In the genomic region with DNA sequence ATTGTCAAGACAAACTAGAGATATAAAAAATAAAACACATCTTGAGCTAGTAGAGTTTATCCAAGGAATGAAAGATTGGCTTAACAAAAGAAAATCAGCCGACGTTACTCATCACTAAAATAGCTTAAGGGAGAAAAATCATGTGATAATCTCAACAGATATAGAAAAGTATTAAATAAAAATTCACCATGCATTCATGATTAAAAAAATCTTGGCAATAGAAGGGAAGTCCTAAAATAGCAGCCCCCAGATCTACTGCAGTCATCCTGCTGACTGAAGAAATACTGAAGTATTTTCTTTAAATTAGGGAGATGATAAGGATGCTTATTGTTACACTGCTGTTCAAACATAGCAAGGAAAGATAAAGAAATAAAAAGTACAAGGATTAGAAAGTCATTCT, we compare ENCODE assay signal across 29 cellular contexts. TPM values are rescaled to one million over a fixed set of nuclear protein-coding genes. Genes with fewer than 3 reads are reported as not detected.
"Had no signal": no experiment of that assay in that cellular context is flagged by ENCODE, and none has a peak within 500 bp of the region (broad histone marks: within the 10 kb centered on the region; RNA-seq: fewer than 3 reads in every experiment).

No MANE protein-coding gene starts in this region.

- H3K4me1 ChIP-seq: ascending aorta, breast epithelium, esophagus muscularis mucosa had no signal

- ATAC-seq: activated naive CD4-positive, alpha-beta T cell treated with anti-CD3 and anti-CD28 coated beads, Interleukin-2, amount 50 U/mL, for 72 hours; activated T-cell treated with anti-CD3 and anti-CD28 coated beads, Interleukin-2, amount 50 U/mL, for 72 hours; heart left ventricle had no signal

- DNase-seq: activated CD4-positive, alpha-beta memory T cell treated with anti-CD3 and anti-CD28 coated beads, Interleukin-2, amount 10 ng/mL, durations not matched to agents 7 days and 5 days; activated CD4-positive, alpha-beta T cell treated with anti-CD3 and anti-CD28 coated beads for 1 hour; activated CD4-positive, alpha-beta T cell treated with anti-CD3 and anti-CD28 coated beads for 4 hours; activated CD4-positive, alpha-beta T cell treated with anti-CD3 and anti-CD28 coated beads, Interleukin-2, amount 10 ng/mL, durations not matched to agents 7 days and 5 days; activated CD4-positive, alpha-beta T cell treated with anti-CD3 and anti-CD28 coated beads, Interleukin-2, amount 50 U/mL, for 4 hours; activated CD4-positive, CD25-positive, alpha-beta regulatory T cell; activated CD8-positive, alpha-beta memory T cell treated with anti-CD3 and anti-CD28 coated beads, Interleukin-2, amount 50 U/mL, for 48 hours; activated gamma-delta T cell; activated naive CD4-positive, alpha-beta T cell; activated naive CD4-positive, alpha-beta T cell treated with anti-CD3 and anti-CD28 coated beads, Interleukin-2, amount 10 ng/mL, durations not matched to agents 7 days and 5 days; activated naive CD8-positive, alpha-beta T cell treated with anti-CD3 and anti-CD28 coated beads, Interleukin-2, amount 10 ng/mL, durations not matched to agents 7 days and 5 days; activated T-cell treated with anti-CD3 and anti-CD28 coated beads for 4 hours; activated T-cell treated with anti-CD3 and anti-CD28 coated beads, Interleukin-2, amount 50 U/mL, for 24 hours; activated T-cell treated with anti-CD3 and anti-CD28 coated beads, Interleukin-2, amount 50 U/mL, for 72 hours; central memory CD4-positive, alpha-beta T cell; cerebellar nuclear complex; dorsolateral prefrontal cortex; effector memory CD4-positive, alpha-beta T cell; erythroblast; glutamatergic neuron; heart left ventricle; T-helper 2 cell had no signal

- H3K9me3 ChIP-seq: breast epithelium, esophagus muscularis mucosa had no signal

- H3K27ac ChIP-seq: ascending aorta, breast epithelium, cardiac muscle cell, coronary artery, esophagus muscularis mucosa, heart left ventricle had no signal

- H3K36me3 ChIP-seq: ascending aorta, breast epithelium, cardiac muscle cell, esophagus muscularis mucosa, heart left ventricle had no signal

- H3K4me3 ChIP-seq: ascending aorta, breast epithelium, cardiac muscle cell, coronary artery, dorsolateral prefrontal cortex, esophagus muscularis mucosa, heart left ventricle had no signal

- H3K27me3 ChIP-seq: ascending aorta, breast epithelium, cardiac muscle cell, dorsolateral prefrontal cortex, esophagus muscularis mucosa, heart left ventricle had no signal

RNA-seq across cellular contexts. Expression of gene DCLK1, which starts 12.6 kb away (rescaled TPM):
- total RNA-seq: activated CD4-positive, alpha-beta memory T cell treated with anti-CD3 and anti-CD28 coated beads, Interleukin-2, amount 10 ng/mL, durations not matched to agents 7 days and 5 days; activated CD4-positive, alpha-beta T cell treated with anti-CD3 and anti-CD28 coated beads, Interleukin-2, amount 10 ng/mL, durations not matched to agents 7 days and 5 days; activated naive CD4-positive, alpha-beta T cell treated with anti-CD3 and anti-CD28 coated beads, Interleukin-2, amount 50 U/mL, for 72 hours; activated naive CD8-positive, alpha-beta T cell treated with anti-CD3 and anti-CD28 coated beads, Interleukin-2, amount 10 ng/mL, durations not matched to agents 7 days and 5 days; activated T-cell treated with anti-CD3 and anti-CD28 coated beads, Interleukin-2, amount 50 U/mL, for 72 hours; T-helper 1 cell treated with Interleukin-12 subunit alpha and Interleukin-12 subunit beta and Interleukin-4 antibody, amounts not matched to agents 30 ng/mL and 1 ng/mL, for 36 hours had no signal
- polyA plus RNA-seq: cardiac muscle cell had no signal
